23 cellular contexts compared by ENCODE assay signal in genomic region chr2:216960926-216961325, GRCh38.
DNase-seq lines count a peak whose midpoint lies in the region; ATAC-seq lines count a peak whose summit lies in the region.
"Had no signal": no experiment of that assay in that cellular context is flagged by ENCODE, and none has a peak within 500 bp of the region (broad histone marks: within the 10 kb centered on the region; RNA-seq: fewer than 3 reads in every experiment).

No MANE protein-coding gene starts in this region.

- no peaks in the 10 kb centered on the region for H3K36me3 ChIP-seq in BLaER1
- H3K36me3 ChIP-seq in aorta (ENCODE audit: control insufficient read depth in 1 of 2, insufficient read depth in 2 of 2, low read length in 1 of 2), result no peaks in the 10 kb centered on the region

- DNase-seq in DMS 273 (lab: John Stamatoyannopoulos, UW; ENCODE audit: unreplicated experiment) (peak; percentile 54), DMS 273 treated with DMSO at 0.1 percent for 48 hours (lab: John Stamatoyannopoulos, UW) (no peak), NCI-H69 (lab: John Stamatoyannopoulos, UW) (peak; percentile 65), myocyte (ENCODE audit: low read depth) (peak; percentile 45), aorta (no peak)
- DNase-seq in stimulated activated naive CD4-positive, alpha-beta T cell treated with Interleukin-2 at 50 U/mL for 16 hours (lab: John Stamatoyannopoulos, UW), result no peak
- DNase-seq: ACHN; C1 segment of cervical spinal cord; CD8-positive, alpha-beta T cell; DMS53; H7; HFFc6; IMR-90; NCI-H1092 treated with DMSO at 0.1 percent for 48 hours; NCI-H2081 treated with DMSO at 0.1 percent for 48 hours; NCI-H524 treated with DMSO at 0.1 percent for 48 hours; SIG-M5 had no signal

- H3K4me3 ChIP-seq in BLaER1 (no peak overlapping the region), aorta (ENCODE audit: low read length in 2 of 2) (no peak overlapping the region)

- H3K9me3 ChIP-seq in BLaER1 (peaks cover 34% of the 10 kb centered on the region), aorta (ENCODE audit: control insufficient read depth, low read length) (no peaks in the 10 kb centered on the region)

- 89 to 94% methylated on average over 3 of the region's 3 CpGs for WGBS in aorta, 2 donors

- H3K4me2 ChIP-seq in BLaER1, result peak overlapping the region; percentile 11; the same call in 1 of the 2 replicates
- H3K4me2 ChIP-seq: KMS-11 had no signal

- ATAC-seq in aorta (ENCODE audit: low FRiP score) (no peak), GM21723 (IDR thresholded peaks at IDR 0.05; ENCODE audit: unreplicated experiment) (no peak)
- ATAC-seq: CD8-positive, alpha-beta T cell; SK-N-SH treated with all-trans-retinoic acid at 6 μM for 48 hours had no signal

- H3K27me3 ChIP-seq in BLaER1, result no peaks in the 10 kb centered on the region
- H3K27me3 ChIP-seq in aorta (ENCODE audit: control insufficient read depth in 1 of 2, insufficient read depth in 2 of 2, low read length in 1 of 2), result no peaks in the 10 kb centered on the region

- no peak overlapping the region for H3K9ac ChIP-seq in BLaER1
- H3K9ac ChIP-seq: KMS-11 had no signal

- H3K4me1 ChIP-seq in BLaER1 (peaks cover 7% of the 10 kb centered on the region), aorta (ENCODE audit: control insufficient read depth in 1 of 2, insufficient read depth in 2 of 2, low read length in 2 of 2) (no peaks in the 10 kb centered on the region)

- intact Hi-C loops in aorta (cut with DNase I), result no loop called here

- H3K27ac ChIP-seq in BLaER1 (no peak overlapping the region), aorta (ENCODE audit: low read depth in 1 of 2, low read length in 2 of 2) (no peak overlapping the region)
- H3K27ac ChIP-seq: 22Rv1, KMS-11, RWPE1 had no signal

- H4K20me1 ChIP-seq in BLaER1, result no peaks in the 10 kb centered on the region

Comparison
In these comparisons a context has a peak if more than half of its experiments do, and no peak if none do; other contexts are left out.
1. DNase-seq: peak in DMS 273 (single experiment), NCI-H69 (single experiment) and myocyte (single experiment); none in DMS 273 treated with DMSO at 0.1 percent for 48 hours (single experiment), aorta (0 of 2) and stimulated activated naive CD4-positive, alpha-beta T cell treated with Interleukin-2 at 50 U/mL for 16 hours (single experiment).